34 cellular contexts compared by ENCODE assay signal in the genomic region with DNA sequence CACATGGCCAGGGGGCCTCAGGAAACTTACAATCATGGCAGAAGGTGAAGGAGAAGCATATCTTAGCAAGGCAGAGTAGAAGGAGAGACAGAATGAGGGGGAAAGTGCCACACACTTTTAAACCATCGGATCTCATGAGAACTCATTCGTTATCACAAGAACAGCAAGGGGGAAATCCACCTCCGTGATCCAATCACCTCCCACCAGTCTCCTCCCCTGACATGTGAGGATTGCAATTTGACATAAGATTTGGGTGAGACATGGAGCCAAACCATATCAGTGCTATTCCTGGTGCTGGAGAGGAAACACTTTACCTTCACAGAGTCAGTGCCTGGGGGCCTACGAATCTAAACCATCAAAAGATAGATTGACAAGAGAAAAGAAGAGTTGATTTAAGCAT.
DNase-seq lines count a peak whose midpoint lies in the region; FAIRE-seq and TF ChIP-seq lines count a peak whose summit lies in the region.
"Had no signal": no experiment of that assay in that cellular context is flagged by ENCODE, and none has a peak within 500 bp of the region (broad histone marks: within the 10 kb centered on the region; RNA-seq: fewer than 3 reads in every experiment).

No MANE protein-coding gene starts in this region.

- intact Hi-C loops in esophagus muscularis mucosa (cut with DNase I): no loop called here

- no peak for DNase-seq in HTR-8/SVneo (ENCODE audit: insufficient read length, low spot score)
- peak; percentile 42 for DNase-seq in esophagus muscularis mucosa (ENCODE audit: extremely low spot score)
- peak; percentile 44 for DNase-seq in putamen (ENCODE audit: low spot score)
- DNase-seq in NCI-H187 treated with DMSO at 0.1 percent for 48 hours (lab: John Stamatoyannopoulos, UW): no peak
- DNase-seq in effector memory CD4-positive, alpha-beta T cell: no peak
- DNase-seq in ureter (ENCODE audit: low spot score): no peak
- DNase-seq in NCI-H146 (lab: John Stamatoyannopoulos, UW): no peak
- DNase-seq: 8988T; ACHN; AML-193; BE2C; C1 segment of cervical spinal cord; Caco-2; Calu3; CD4-positive, alpha-beta memory T cell; CD4-positive, alpha-beta T cell; CD4-positive, CD25-positive, alpha-beta regulatory T cell; CD8-positive, alpha-beta memory T cell; CD8-positive, alpha-beta T cell; COR-L47; DMS153; DMS53; DMS79; DMS79 treated with DMSO at 0.1 percent for 48 hours; DND-41; EL had no signal

- H3K27ac ChIP-seq in VCaP (peak overlapping the region; percentile 44; the same call in 1 of the 2 replicates), esophagus muscularis mucosa (replicated peaks in 1 of 4) (no peak overlapping the region)
- no peak overlapping the region for H3K27ac ChIP-seq in effector memory CD4-positive, alpha-beta T cell (ENCODE audit: insufficient read depth, low read length, poor library complexity, severe bottlenecking)
- H3K27ac ChIP-seq: 22Rv1; A549; BLaER1; BLaER1 treated with 17β-estradiol and CSF1 and Interleukin-3, amounts not matched to agents 10 nM and 100 nM; C4-2B had no signal

- peak; percentile 9 for FAIRE-seq in HTR-8/SVneo (lab: Jason Lieb, UNC)
- FAIRE-seq: A204.1, A549, D721Med had no signal

- no peaks in the 10 kb centered on the region for H3K36me3 ChIP-seq in esophagus muscularis mucosa
- no peaks in the 10 kb centered on the region for H3K36me3 ChIP-seq in effector memory CD4-positive, alpha-beta T cell (ENCODE audit: control insufficient read depth, insufficient read depth, low read length)
- H3K36me3 ChIP-seq: BE2C; BLaER1 treated with 17β-estradiol and CSF1 and Interleukin-3, amounts not matched to agents 10 nM and 100 nM had no signal

- WGBS in esophagus muscularis mucosa: 75% methylated on average over 4 of the region's 4 CpGs

- TF ChIP-seq CTCF in VCaP (conservative IDR thresholded peaks at IDR 0.05): no peak
- no peak for TF ChIP-seq CTCF in esophagus muscularis mucosa (IDR thresholded peaks at IDR 0.05)

- peaks cover 0 to 3% (median 0%) of the 10 kb centered on the region in 4 donors for H3K27me3 ChIP-seq in esophagus muscularis mucosa
- no peaks in the 10 kb centered on the region for H3K27me3 ChIP-seq in effector memory CD4-positive, alpha-beta T cell (replicated peaks; ENCODE audit: control insufficient read depth, insufficient read depth, low read length, poor library complexity, severe bottlenecking)
- H3K27me3 ChIP-seq: BE2C; BLaER1; BLaER1 treated with 17β-estradiol and CSF1 and Interleukin-3, amounts not matched to agents 10 nM and 100 nM had no signal

- H3K9me3 ChIP-seq in esophagus muscularis mucosa: no peaks in the 10 kb centered on the region
- H3K9me3 ChIP-seq in effector memory CD4-positive, alpha-beta T cell (ENCODE audit: control insufficient read depth, low read length): no peaks in the 10 kb centered on the region
- H3K9me3 ChIP-seq: BE2C, Caco-2 had no signal

- TF ChIP-seq EP300 in esophagus muscularis mucosa (IDR thresholded peaks at IDR 0.05): no peak

- no peak for TF ChIP-seq POLR2A in esophagus muscularis mucosa (IDR thresholded peaks at IDR 0.05; ENCODE audit: low read depth)

- peaks cover 0 to 11% (median 4%) of the 10 kb centered on the region in 4 donors for H3K4me1 ChIP-seq in esophagus muscularis mucosa
- H3K4me1 ChIP-seq in effector memory CD4-positive, alpha-beta T cell (ENCODE audit: control insufficient read depth, insufficient read depth, low read length, poor library complexity, severe bottlenecking): no peaks in the 10 kb centered on the region
- H3K4me1 ChIP-seq: BE2C; BLaER1; BLaER1 treated with 17β-estradiol and CSF1 and Interleukin-3, amounts not matched to agents 10 nM and 100 nM had no signal

- H3K4me3 ChIP-seq in esophagus muscularis mucosa: no peak overlapping the region
- no peak overlapping the region for H3K4me3 ChIP-seq in effector memory CD4-positive, alpha-beta T cell (ENCODE audit: insufficient read depth, low read depth, low read length, poor library complexity, severe bottlenecking)
- H3K4me3 ChIP-seq: A549; BLaER1; BLaER1 treated with 17β-estradiol and CSF1 and Interleukin-3, amounts not matched to agents 10 nM and 100 nM had no signal

Comparison
In these comparisons a context has a peak if more than half of its experiments do, and no peak if none do; other contexts are left out.
1. DNase-seq: peak in esophagus muscularis mucosa (single experiment) and putamen (single experiment); none in HTR-8/SVneo (single experiment), NCI-H187 treated with DMSO at 0.1 percent for 48 hours (single experiment), effector memory CD4-positive, alpha-beta T cell (0 of 3), ureter (single experiment) and NCI-H146 (single experiment).